Comparison of ENCODE assay signal across 8 cellular contexts in the genomic region with DNA sequence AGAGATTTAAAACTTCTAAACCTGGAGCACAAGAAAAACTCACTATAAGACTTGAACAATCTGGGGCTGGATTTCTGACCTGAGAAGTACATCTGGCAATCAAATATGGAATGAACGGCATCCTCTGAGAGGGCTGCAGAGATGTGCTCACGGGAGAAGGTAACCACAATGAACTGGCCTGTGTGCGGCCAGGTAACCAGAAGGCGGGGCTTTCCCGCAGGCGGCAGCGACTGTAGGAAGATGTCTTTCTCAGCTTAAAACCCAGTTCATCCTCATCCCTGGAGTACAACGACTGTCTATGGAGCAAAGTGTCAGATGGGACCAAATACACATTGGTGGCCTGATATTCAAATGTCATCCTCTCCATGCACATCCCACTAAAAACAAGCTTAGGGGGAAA. TPM values are rescaled to one million over a fixed set of nuclear protein-coding genes. Genes with fewer than 3 reads are reported as not detected.
DNase-seq lines count a peak whose midpoint lies in the region; ATAC-seq and TF ChIP-seq lines count a peak whose summit lies in the region.

No MANE protein-coding gene starts in this region.

- no peak for DNase-seq in CD4-positive, CD25-positive, alpha-beta regulatory T cell
- DNase-seq in IMR-90 (no peak), cerebellum (ENCODE audit: low spot score) (peak; percentile 34), GM03348 (ENCODE audit: low spot score) (no peak), DMS 273 (lab: John Stamatoyannopoulos, UW; ENCODE audit: unreplicated experiment) (no peak), left colon (no peak), foreskin melanocyte (no peak)
- no peak for DNase-seq in natural killer cell treated with Interleukin-12 subunit alpha and Interleukin-12 subunit beta and Interleukin-15 and Interleukin-18, amount 100 ng/mL, for 72 hours (ENCODE audit: low spot score)

- CTCF ChIA-PET in IMR-90 (lab: Yijun Ruan, JAX): interaction anchor here (1.2 to 2.6 kb wide), 3 partner anchors 24 to 89 kb away, joined by 3 to 14 read pairs (median 5); no protein-coding TSS in a partner anchor

- dilution Hi-C loops in IMR-90 (cut with HindIII; ENCODE audit: low sequenced_read_pairs, unreplicated experiment): no loop called here

- no peaks in the 10 kb centered on the region for H3K27me3 Mint-ChIP-seq in CD4-positive, CD25-positive, alpha-beta regulatory T cell
- H3K27me3 Mint-ChIP-seq in natural killer cell treated with Interleukin-12 subunit alpha and Interleukin-12 subunit beta and Interleukin-15 and Interleukin-18, amount 100 ng/mL, for 72 hours: peaks cover 0 to 6% of the 10 kb centered on the region in 2 donors

- 0 out of 4 replicates have a peak overlapping the region, but pooled peaks of 1 of the 2 experiments have one; percentile 14 for H4K8ac ChIP-seq in IMR-90 (ENCODE audit: low read depth in 2 of 2, low read length in 2 of 2)

- peak overlapping the region; percentile 95 for H3K4me2 ChIP-seq in IMR-90 (ENCODE audit: low read depth, low read length)

- 42% methylated on average over 3 of the region's 8 CpGs; no CpG with 5 or more reads in 1 of the 2 experiments for WGBS in IMR-90 (ENCODE audit: extremely low coverage in 2 of 2, insufficient read length in 1 of 2), 2 experiments

- H3K27ac Mint-ChIP-seq in CD4-positive, CD25-positive, alpha-beta regulatory T cell: peak overlapping the region; percentile 38 to 90 (median 88)
- peak overlapping the region; percentile 33 to 53 for H3K27ac Mint-ChIP-seq in natural killer cell treated with Interleukin-12 subunit alpha and Interleukin-12 subunit beta and Interleukin-15 and Interleukin-18, amount 100 ng/mL, for 72 hours

- TF ChIP-seq RAD21 in IMR-90 (IDR thresholded peaks at IDR 0.05; ENCODE audit: low read length): no peak

- no peak overlapping the region for H4K91ac ChIP-seq in IMR-90 (ENCODE audit: insufficient read depth, low read depth, low read length)

- no peaks in the 10 kb centered on the region for H3K36me3 ChIP-seq in CD4-positive, CD25-positive, alpha-beta regulatory T cell (ENCODE audit: control insufficient read depth, insufficient read depth, low read length)
- no peaks in the 10 kb centered on the region for H3K36me3 ChIP-seq in IMR-90 (ENCODE audit: control insufficient read depth, insufficient read depth, low read length)

- no peak overlapping the region for H2BK5ac ChIP-seq in IMR-90 (ENCODE audit: low read depth, low read length, poor library complexity, severe bottlenecking)

- H3K9me3 ChIP-seq in CD4-positive, CD25-positive, alpha-beta regulatory T cell (ENCODE audit: control insufficient read depth in 2 of 2, low read length in 2 of 2): no peaks in the 10 kb centered on the region
- H3K9me3 ChIP-seq in IMR-90 (ENCODE audit: control insufficient read depth, insufficient read depth, low read length): no peaks in the 10 kb centered on the region

- no peak overlapping the region for H2BK15ac ChIP-seq in IMR-90 (ENCODE audit: low read depth, low read length)

- no peak overlapping the region for H2BK20ac ChIP-seq in IMR-90 (ENCODE audit: low read depth, low read length)

- peak overlapping the region; percentile 21; the same call in 1 of the 2 replicates for H3K23ac ChIP-seq in IMR-90 (ENCODE audit: low read depth, low read length)

- H3K18ac ChIP-seq in IMR-90 (ENCODE audit: low read depth, low read length): no peak overlapping the region

- no peak for ATAC-seq in CD4-positive, CD25-positive, alpha-beta regulatory T cell (ENCODE audit: low read depth in 2 of 2)
- no peak for ATAC-seq in IMR-90 (ENCODE audit: low read depth)
- no peak for ATAC-seq in natural killer cell treated with Interleukin-12 subunit alpha and Interleukin-12 subunit beta and Interleukin-15 and Interleukin-18, amount 100 ng/mL, for 72 hours
- no peak for ATAC-seq in left colon

- H3K4me1 Mint-ChIP-seq in CD4-positive, CD25-positive, alpha-beta regulatory T cell: peaks cover 27 to 63% (median 44%) of the 10 kb centered on the region in 4 donors
- peaks cover 42 to 49% of the 10 kb centered on the region in 2 donors for H3K4me1 Mint-ChIP-seq in natural killer cell treated with Interleukin-12 subunit alpha and Interleukin-12 subunit beta and Interleukin-15 and Interleukin-18, amount 100 ng/mL, for 72 hours (ENCODE audit: low read depth in 2 of 2)

- peaks cover 26% of the 10 kb centered on the region for H4K20me1 ChIP-seq in IMR-90 (ENCODE audit: insufficient read depth, low read length)

- H3K9ac ChIP-seq in IMR-90 (ENCODE audit: low read depth, low read length): peak overlapping the region; percentile 64; the same call in 1 of the 2 replicates

- no peak overlapping the region for H3K4ac ChIP-seq in IMR-90 (ENCODE audit: low read depth, low read length)

- POLR2A ChIA-PET in IMR-90 (lab: Charles Lee; ENCODE audit: unreplicated experiment): interaction anchor here (0.5 to 0.6 kb wide), 2 partner anchors 15 to 154 kb away, joined by 3 to 8 read pairs; no protein-coding TSS in a partner anchor

- no peaks in the 10 kb centered on the region for H3K27me3 ChIP-seq in CD4-positive, CD25-positive, alpha-beta regulatory T cell (ENCODE audit: control insufficient read depth, insufficient read depth, low read length)
- no peaks in the 10 kb centered on the region for H3K27me3 ChIP-seq in IMR-90 (ENCODE audit: control insufficient read depth, insufficient read depth, low read length)

- no peak overlapping the region for H2AFZ ChIP-seq in IMR-90 (replicated peaks; ENCODE audit: low read length, poor library complexity)

- H2AK9ac ChIP-seq in IMR-90 (replicated peaks; ENCODE audit: low read depth, low read length, poor library complexity): no peak overlapping the region

- TF ChIP-seq POLR2A in IMR-90 (IDR thresholded peaks at IDR 0.05; ENCODE audit: low read depth, low read length): no peak

- peak overlapping the region; percentile 82 for H3K27ac ChIP-seq in CD4-positive, CD25-positive, alpha-beta regulatory T cell (ENCODE audit: insufficient read depth, low read length, poor library complexity, severe bottlenecking)
- no peak overlapping the region for H3K27ac ChIP-seq in IMR-90 (ENCODE audit: insufficient read depth, low read length)

- intact Hi-C loops in IMR-90 (cut with micrococcal nuclease) (loop anchor here (2.0 kb wide), 1 partner anchor 89 kb away; no protein-coding TSS in a partner anchor), left colon (cut with DNase I, micrococcal nuclease) (loop anchor here in 1 of 2 donors (10.0 kb wide), 1 partner anchor 75 kb away; a partner anchor contains a TSS)

- no TSS peak for BruUV-seq in IMR-90 (replicated peaks; lab: Mats Ljungman, UMichigan)

- no peak overlapping the region for H4K5ac ChIP-seq in IMR-90 (ENCODE audit: low read depth, low read length)

- peaks cover 0 to 2% (median 0%) of the 10 kb centered on the region in 7 donors for H3K9me3 Mint-ChIP-seq in CD4-positive, CD25-positive, alpha-beta regulatory T cell
- no peaks in the 10 kb centered on the region for H3K9me3 Mint-ChIP-seq in natural killer cell treated with Interleukin-12 subunit alpha and Interleukin-12 subunit beta and Interleukin-15 and Interleukin-18, amount 100 ng/mL, for 72 hours

- no peak overlapping the region for H3K14ac ChIP-seq in IMR-90 (replicated peaks; ENCODE audit: low read depth, low read length)

- no peak for TF ChIP-seq CTCF in IMR-90 (conservative IDR thresholded peaks at IDR 0.05; ENCODE audit: low read depth, low read length)

- no peak overlapping the region for H2BK120ac ChIP-seq in IMR-90 (ENCODE audit: low read depth, low read length)

- H2AK5ac ChIP-seq in IMR-90 (ENCODE audit: low read depth, low read length): no peak overlapping the region

- H3K9me1 ChIP-seq in IMR-90 (ENCODE audit: insufficient read depth, low read length): peaks cover 3% of the 10 kb centered on the region; the same call in 1 of the 2 replicates

- H3K4me3 ChIP-seq in CD4-positive, CD25-positive, alpha-beta regulatory T cell (ENCODE audit: low read depth, low read length): peak overlapping the region; percentile 81
- H3K4me3 ChIP-seq in IMR-90 (ENCODE audit: insufficient read depth, low read depth, low read length): peak overlapping the region; percentile 86

- H3K4me1 ChIP-seq in CD4-positive, CD25-positive, alpha-beta regulatory T cell (ENCODE audit: control insufficient read depth, insufficient read depth, low read length, poor library complexity, severe bottlenecking): peaks cover 34% of the 10 kb centered on the region
- peaks cover 4% of the 10 kb centered on the region for H3K4me1 ChIP-seq in IMR-90 (ENCODE audit: control insufficient read depth, insufficient read depth, low read length)

- in situ Hi-C loops in IMR-90 (cut with MboI; ENCODE audit: low sequenced_read_pairs): no loop called here

- no peaks in the 10 kb centered on the region for H3K36me3 Mint-ChIP-seq in CD4-positive, CD25-positive, alpha-beta regulatory T cell
- H3K36me3 Mint-ChIP-seq in natural killer cell treated with Interleukin-12 subunit alpha and Interleukin-12 subunit beta and Interleukin-15 and Interleukin-18, amount 100 ng/mL, for 72 hours: no peaks in the 10 kb centered on the region

- peaks cover 20 to 28% of the 10 kb centered on the region in 2 experiments for H3K79me1 ChIP-seq in IMR-90 (ENCODE audit: low read depth in 1 of 2, low read length in 2 of 2)

- no peak overlapping the region for H3K56ac ChIP-seq in IMR-90 (ENCODE audit: extremely low read depth, insufficient read depth, low read length)

- H3K4me3 Mint-ChIP-seq in CD4-positive, CD25-positive, alpha-beta regulatory T cell: peak overlapping the region; percentile 85 to 90 (median 86)
- H3K4me3 Mint-ChIP-seq in natural killer cell treated with Interleukin-12 subunit alpha and Interleukin-12 subunit beta and Interleukin-15 and Interleukin-18, amount 100 ng/mL, for 72 hours: peak overlapping the region; percentile 70

TF ChIP-seq in IMR-90, 13 proteins besides CTCF, POLR2A, EP300 and RAD21 (continues in another document):
- TF ChIP-seq, protein P1, sequence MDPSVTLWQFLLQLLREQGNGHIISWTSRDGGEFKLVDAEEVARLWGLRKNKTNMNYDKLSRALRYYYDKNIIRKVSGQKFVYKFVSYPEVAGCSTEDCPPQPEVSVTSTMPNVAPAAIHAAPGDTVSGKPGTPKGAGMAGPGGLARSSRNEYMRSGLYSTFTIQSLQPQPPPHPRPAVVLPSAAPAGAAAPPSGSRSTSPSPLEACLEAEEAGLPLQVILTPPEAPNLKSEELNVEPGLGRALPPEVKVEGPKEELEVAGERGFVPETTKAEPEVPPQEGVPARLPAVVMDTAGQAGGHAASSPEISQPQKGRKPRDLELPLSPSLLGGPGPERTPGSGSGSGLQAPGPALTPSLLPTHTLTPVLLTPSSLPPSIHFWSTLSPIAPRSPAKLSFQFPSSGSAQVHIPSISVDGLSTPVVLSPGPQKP (IDR thresholded peaks at IDR 0.05; ENCODE audit: borderline replicate concordance, low read depth, low read length): no peak

RNA-seq across cellular contexts. Expression of a gene that starts 24.5 kb away (rescaled TPM):
- 39.9 TPM for total RNA-seq in CD4-positive, CD25-positive, alpha-beta regulatory T cell
- polyA plus RNA-seq in CD4-positive, CD25-positive, alpha-beta regulatory T cell: 1 to 10 TPM in 3 of 4 donors, under 1 TPM in 1; 0.71 to 2.3 (median 1.5) TPM
- total RNA-seq in IMR-90 (2012; rRNA removed) (16.1 and 17.6 TPM in 2 replicates), cerebellum (77.6 TPM), left colon (100 to 1,000 TPM in 1 of 2 donors, 10 to 100 TPM in 1; 93.6 to 114 TPM)
- polyA plus RNA-seq in IMR-90 (2012; rRNA removed): 26.8 and 30.0 TPM in 2 replicates
- polyA plus RNA-seq in IMR-90 (2012; cell fraction: cytosol; rRNA removed): 10.9 and 13.3 TPM in 2 replicates
- polyA plus RNA-seq in IMR-90 (2012; cell fraction: nucleus; rRNA removed; ENCODE audit: low replicate concordance): 92.0 and 112 TPM in 2 replicates
- total RNA-seq in natural killer cell treated with Interleukin-12 subunit alpha and Interleukin-12 subunit beta and Interleukin-15 and Interleukin-18, amount 100 ng/mL, for 72 hours: 10 to 100 TPM; 52.7 to 62.1 TPM
